ENCODE assay signal across 26 cellular contexts in the genomic region with DNA sequence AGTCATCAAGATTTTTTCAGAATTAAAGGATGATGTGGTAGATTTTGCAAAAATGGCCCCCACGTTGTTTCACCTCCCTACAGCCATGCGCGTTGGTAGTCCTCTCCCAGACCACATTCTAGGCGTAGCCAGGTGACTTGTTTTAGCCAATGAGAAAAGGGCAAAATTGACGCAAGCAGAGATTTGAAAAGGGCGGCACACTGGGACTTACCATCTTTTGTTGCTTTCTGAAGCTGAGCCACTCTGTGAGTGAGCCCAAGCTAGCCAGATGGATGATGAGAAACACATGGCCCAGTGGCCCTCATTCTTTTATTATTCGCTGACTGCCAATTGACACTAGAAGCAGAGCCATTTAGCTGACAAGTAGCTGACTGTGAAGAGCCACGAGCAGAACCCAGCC.
"Had no signal": no experiment of that assay in that cellular context is flagged by ENCODE, and none has a peak within 500 bp of the region (broad histone marks: within the 10 kb centered on the region; RNA-seq: fewer than 3 reads in every experiment).

No MANE protein-coding gene starts in this region.

- H3K4me3 ChIP-seq: esophagus squamous epithelium, gastrocnemius medialis, hepatocyte, pancreas, psoas muscle had no signal

- H3K27ac ChIP-seq: epithelial cell of prostate, esophagus squamous epithelium, hepatocyte, neutrophil, pancreas, psoas muscle, WERI-Rb-1 had no signal

- ATAC-seq: activated naive CD4-positive, alpha-beta T cell treated with anti-CD3 and anti-CD28 coated beads, Interleukin-2, amount 50 U/mL, for 72 hours; gastrocnemius medialis; left colon; pancreas; psoas muscle had no signal

- DNase-seq: activated CD4-positive, alpha-beta memory T cell treated with anti-CD3 and anti-CD28 coated beads, Interleukin-2, amount 10 ng/mL, durations not matched to agents 7 days and 5 days; activated CD4-positive, alpha-beta T cell treated with anti-CD3 and anti-CD28 coated beads for 1 hour; activated CD4-positive, alpha-beta T cell treated with anti-CD3 and anti-CD28 coated beads, Interleukin-2, amount 10 ng/mL, durations not matched to agents 7 days and 5 days; activated CD8-positive, alpha-beta memory T cell treated with anti-CD3 and anti-CD28 coated beads, Interleukin-2, amount 50 U/mL, for 48 hours; activated gamma-delta T cell; activated T-cell treated with anti-CD3 and anti-CD28 coated beads, Interleukin-2, amount 50 U/mL, for 24 hours; effector CD4-positive, alpha-beta T cell; esophagus squamous epithelium; gastrocnemius medialis; left colon; naive B cell; nephron progenitor cell; pancreas; psoas muscle; stimulated activated naive CD4-positive, alpha-beta T cell treated with Interleukin-2 at 50 U/mL for 16 hours; T-helper 9 cell; trophoblast cell; WERI-Rb-1 had no signal

- H3K36me3 ChIP-seq: esophagus squamous epithelium, gastrocnemius medialis, neutrophil, pancreas, WERI-Rb-1 had no signal

- H3K27ac Mint-ChIP-seq: activated CD4-positive, alpha-beta memory T cell treated with anti-CD3 and anti-CD28 coated beads, Interleukin-2, amount 10 ng/mL, durations not matched to agents 7 days and 5 days; activated CD4-positive, alpha-beta T cell treated with anti-CD3 and anti-CD28 coated beads, Interleukin-2, amount 10 ng/mL, durations not matched to agents 7 days and 5 days; activated naive CD4-positive, alpha-beta T cell treated with anti-CD3 and anti-CD28 coated beads, Interleukin-2, amount 50 U/mL, for 72 hours; activated T-cell treated with anti-CD3 and anti-CD28 coated beads, Interleukin-2, amount 50 U/mL, for 24 hours; dendritic cell treated with granulocyte-macrophage colony-stimulating factor and Interleukin-4, amounts not matched to agents 40 ng/mL and 50 ng/mL, for 4 days; mesothelial cell of epicardium; nephron progenitor cell; T-helper 1 cell treated with Interleukin-12 subunit alpha and Interleukin-12 subunit beta and Interleukin-4 antibody, amounts not matched to agents 30 μg/mL and 1 μg/mL, for 36 hours had no signal

- H3K4me1 Mint-ChIP-seq: activated CD4-positive, alpha-beta memory T cell treated with anti-CD3 and anti-CD28 coated beads, Interleukin-2, amount 10 ng/mL, durations not matched to agents 7 days and 5 days; activated CD4-positive, alpha-beta T cell treated with anti-CD3 and anti-CD28 coated beads, Interleukin-2, amount 10 ng/mL, durations not matched to agents 7 days and 5 days; central memory CD8-positive, alpha-beta T cell; naive B cell; nephron progenitor cell had no signal

- H3K27me3 ChIP-seq: esophagus squamous epithelium, gastrocnemius medialis, hepatocyte, neutrophil, pancreas had no signal

- H2AFZ ChIP-seq: hepatocyte had no signal

- H3K9me3 Mint-ChIP-seq: activated CD4-positive, alpha-beta memory T cell treated with anti-CD3 and anti-CD28 coated beads, Interleukin-2, amount 10 ng/mL, durations not matched to agents 7 days and 5 days; activated CD4-positive, alpha-beta T cell treated with anti-CD3 and anti-CD28 coated beads, Interleukin-2, amount 10 ng/mL, durations not matched to agents 7 days and 5 days; activated naive CD4-positive, alpha-beta T cell treated with anti-CD3 and anti-CD28 coated beads, Interleukin-2, amount 50 U/mL, for 72 hours; activated T-cell treated with anti-CD3 and anti-CD28 coated beads, Interleukin-2, amount 50 U/mL, for 24 hours; central memory CD8-positive, alpha-beta T cell; T-helper 1 cell treated with Interleukin-12 subunit alpha and Interleukin-12 subunit beta and Interleukin-4 antibody, amounts not matched to agents 30 μg/mL and 1 μg/mL, for 36 hours had no signal

- H3K79me2 ChIP-seq: hepatocyte had no signal

- H3K4me1 ChIP-seq: esophagus squamous epithelium, gastrocnemius medialis, pancreas, psoas muscle had no signal

- H3K36me3 Mint-ChIP-seq: activated naive CD4-positive, alpha-beta T cell treated with anti-CD3 and anti-CD28 coated beads, Interleukin-2, amount 50 U/mL, for 72 hours; mesothelial cell of epicardium; naive B cell had no signal

- H3K9me3 ChIP-seq: esophagus squamous epithelium, gastrocnemius medialis, neutrophil, pancreas, psoas muscle had no signal

- H3K27me3 Mint-ChIP-seq: dendritic cell treated with granulocyte-macrophage colony-stimulating factor and Interleukin-4, amounts not matched to agents 40 ng/mL and 50 ng/mL, for 4 days had no signal

- H3K4me3 Mint-ChIP-seq: activated CD4-positive, alpha-beta memory T cell treated with anti-CD3 and anti-CD28 coated beads, Interleukin-2, amount 10 ng/mL, durations not matched to agents 7 days and 5 days; activated CD4-positive, alpha-beta T cell treated with anti-CD3 and anti-CD28 coated beads, Interleukin-2, amount 10 ng/mL, durations not matched to agents 7 days and 5 days; activated T-cell treated with anti-CD3 and anti-CD28 coated beads, Interleukin-2, amount 50 U/mL, for 24 hours; central memory CD8-positive, alpha-beta T cell; dendritic cell treated with granulocyte-macrophage colony-stimulating factor and Interleukin-4, amounts not matched to agents 40 ng/mL and 50 ng/mL, for 4 days; mesothelial cell of epicardium; naive B cell; nephron progenitor cell; T-helper 1 cell treated with Interleukin-12 subunit alpha and Interleukin-12 subunit beta and Interleukin-4 antibody, amounts not matched to agents 30 μg/mL and 1 μg/mL, for 36 hours had no signal

- H3K4me2 ChIP-seq: hepatocyte had no signal
